In genomic region chr4:30879841-30880240, GRCh38 we compare ENCODE assay signal across 7 cellular contexts.
"Had no signal": no experiment of that assay in that cellular context is flagged by ENCODE, and none has a peak within 500 bp of the region (broad histone marks: within the 10 kb centered on the region; RNA-seq: fewer than 3 reads in every experiment).

No MANE protein-coding gene starts in this region.

- H3K9ac ChIP-seq: GM23248 had no signal

- H3K4me1 Mint-ChIP-seq: IgD-negative memory B cell had no signal

- H3K27ac ChIP-seq: GM23248 had no signal

- FAIRE-seq: HTR-8/SVneo had no signal

- DNase-seq: GM23248, GOT3, H9, Kasumi-1, KG1 had no signal

- H3K4me3 ChIP-seq: GM23248 had no signal

- H3K27ac Mint-ChIP-seq: H9, IgD-negative memory B cell had no signal

- H2AFZ ChIP-seq: GM23248 had no signal

- H3K36me3 Mint-ChIP-seq: IgD-negative memory B cell had no signal

- H3K9me3 Mint-ChIP-seq: H9 had no signal

- H3K27me3 Mint-ChIP-seq: IgD-negative memory B cell had no signal

- H3K4me3 Mint-ChIP-seq: H9, IgD-negative memory B cell had no signal
